ENCODE assay signal across 8 cellular contexts in the genomic region with DNA sequence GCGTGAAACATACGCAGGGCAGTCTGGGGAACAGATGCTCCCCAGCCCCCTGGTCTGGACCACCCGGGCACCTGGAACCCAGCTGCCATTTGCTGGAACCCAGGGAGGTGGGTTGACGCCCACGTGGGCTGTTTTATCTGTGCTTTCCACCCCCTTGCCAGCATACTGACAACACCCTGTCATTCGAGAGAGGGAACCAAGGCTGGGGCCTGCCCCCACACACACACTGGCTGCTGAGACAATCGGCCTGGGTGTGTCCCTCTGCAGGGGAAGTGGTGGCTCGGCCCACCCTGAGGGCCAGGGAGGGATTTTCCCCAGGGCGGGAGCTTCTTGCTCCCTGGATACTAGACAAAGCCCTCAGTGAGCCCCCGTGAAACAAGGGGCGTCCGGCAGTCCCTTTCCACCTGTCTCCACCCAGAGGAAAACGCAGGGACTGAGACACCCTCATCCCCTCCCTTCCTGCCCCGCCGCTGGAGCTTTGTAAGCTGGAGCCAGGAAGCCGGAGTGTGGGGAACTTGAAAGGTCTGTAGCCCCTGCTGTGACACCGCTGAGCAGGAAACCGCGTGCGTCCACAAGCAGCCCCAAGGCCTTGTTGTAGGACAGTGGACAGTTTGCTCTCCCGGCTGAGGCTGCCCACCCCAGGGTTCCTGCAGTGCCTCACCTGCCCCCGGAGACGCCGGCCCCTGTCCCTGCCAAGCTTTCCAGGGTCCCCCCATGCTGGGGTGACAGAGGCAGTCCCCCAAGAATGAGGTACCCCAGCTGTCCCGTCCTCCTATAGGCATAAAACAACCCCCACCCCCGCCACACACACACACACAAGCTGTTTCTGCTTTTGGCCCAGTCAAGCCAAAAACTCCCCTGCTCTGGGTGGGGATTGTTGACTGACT. TPM values are rescaled to one million over a fixed set of nuclear protein-coding genes. Genes with fewer than 3 reads are reported as not detected.
DNase-seq lines count a peak whose midpoint lies in the region; ATAC-seq, FAIRE-seq and TF ChIP-seq lines count a peak whose summit lies in the region.

No MANE protein-coding gene starts in this region.

- CTCF ChIA-PET in A673 (lab: Charles Lee) = interaction anchor here (1.2 to 1.7 kb wide), 2 partner anchors 43 to 45 kb away, joined by 9 to 12 read pairs; no protein-coding TSS in a partner anchor
- CTCF ChIA-PET in activated naive CD4-positive, alpha-beta T cell treated with anti-CD3 and anti-CD28 coated beads, Interleukin-2, amount 10 ng/mL, durations not matched to agents 7 days and 5 days (lab: Charles Lee) = interaction anchor here (1.0 to 2.2 kb wide), 4 partner anchors 45 to 258 kb away, joined by 4 to 16 read pairs (median 6); no protein-coding TSS in a partner anchor

- TF ChIP-seq CTCF in A673 (conservative IDR thresholded peaks at IDR 0.05; ENCODE audit: low read depth, low read length) = no peak
- TF ChIP-seq CTCF in kidney (IDR thresholded peaks at IDR 0.05; ENCODE audit: borderline replicate concordance, extremely low read depth, insufficient read depth) = no peak

- DNase-seq in A673 (ENCODE audit: low spot score) (peak; percentile 54), NOMO-1 treated with DMSO at 0.1 percent for 48 hours (lab: John Stamatoyannopoulos, UW; ENCODE audit: unreplicated experiment) (peak; percentile 81), kidney (peak; percentile 88)
- DNase-seq in activated naive CD4-positive, alpha-beta T cell treated with anti-CD3 and anti-CD28 coated beads, Interleukin-2, amount 10 ng/mL, durations not matched to agents 7 days and 5 days = peak; percentile 74
- peak; percentile 42 to 50 for DNase-seq in stimulated activated CD8-positive, alpha-beta memory T cell treated with anti-CD3 and anti-CD28 coated beads, Interleukin-7, amount 100 ng/mL, for 4 hours (ENCODE audit: low read depth in 2 of 2)

- H3K36me3 Mint-ChIP-seq in activated naive CD4-positive, alpha-beta T cell treated with anti-CD3 and anti-CD28 coated beads, Interleukin-2, amount 10 ng/mL, durations not matched to agents 7 days and 5 days = no peaks in the 10 kb centered on the region

- H3K27ac ChIP-seq in A673 (ENCODE audit: low read depth, low read length, poor library complexity, severe bottlenecking) (no peak overlapping the region), kidney (ENCODE audit: low read depth in 2 of 2, low read length in 2 of 2) (peak overlapping the region; percentile 34 to 55)

- H3K27me3 ChIP-seq in A673 (replicated peaks; ENCODE audit: insufficient read depth, low read depth, low read length, poor library complexity) = no peaks in the 10 kb centered on the region

- peaks cover 11% of the 10 kb centered on the region for H3K4me1 ChIP-seq in A673 (ENCODE audit: insufficient read depth, low read length, poor library complexity, severe bottlenecking)
- peaks cover 0 to 7% of the 10 kb centered on the region in 2 donors for H3K4me1 ChIP-seq in kidney (ENCODE audit: control insufficient read depth in 1 of 2, insufficient read depth in 1 of 2, low read depth in 1 of 2, low read length in 2 of 2)

- ATAC-seq in GM19468 (IDR thresholded peaks at IDR 0.05; ENCODE audit: extremely low read depth, unreplicated experiment) (peak; percentile 77), GM21390 (IDR thresholded peaks at IDR 0.05; ENCODE audit: unreplicated experiment) (no peak), GM19324 (IDR thresholded peaks at IDR 0.05; ENCODE audit: low FRiP score, unreplicated experiment) (no peak)

- peaks cover 34% of the 10 kb centered on the region for H3K4me1 Mint-ChIP-seq in activated naive CD4-positive, alpha-beta T cell treated with anti-CD3 and anti-CD28 coated beads, Interleukin-2, amount 10 ng/mL, durations not matched to agents 7 days and 5 days

- H3K27ac Mint-ChIP-seq in activated naive CD4-positive, alpha-beta T cell treated with anti-CD3 and anti-CD28 coated beads, Interleukin-2, amount 10 ng/mL, durations not matched to agents 7 days and 5 days = peak overlapping the region; percentile 87

- H3K27me3 Mint-ChIP-seq in activated naive CD4-positive, alpha-beta T cell treated with anti-CD3 and anti-CD28 coated beads, Interleukin-2, amount 10 ng/mL, durations not matched to agents 7 days and 5 days = peaks cover 26% of the 10 kb centered on the region

- H3K36me3 ChIP-seq in A673 (ENCODE audit: insufficient read depth, low read length, poor library complexity, severe bottlenecking) (no peaks in the 10 kb centered on the region), kidney (ENCODE audit: control insufficient read depth in 1 of 2, insufficient read depth in 2 of 2, low read length in 2 of 2) (no peaks in the 10 kb centered on the region)

- no peak overlapping the region for H3K9ac ChIP-seq in kidney (ENCODE audit: low read length in 2 of 2)

- POLR2A ChIA-PET in A673 (lab: Charles Lee; ENCODE audit: low non-redundant PET) = no interaction called here

- no peaks in the 10 kb centered on the region for H3K9me3 ChIP-seq in A673 (ENCODE audit: low read depth, low read length, poor library complexity, severe bottlenecking)
- no peaks in the 10 kb centered on the region for H3K9me3 ChIP-seq in kidney (ENCODE audit: control insufficient read depth in 1 of 2, low read length in 2 of 2)

- peak overlapping the region; percentile 64 for H3K4me3 Mint-ChIP-seq in activated naive CD4-positive, alpha-beta T cell treated with anti-CD3 and anti-CD28 coated beads, Interleukin-2, amount 10 ng/mL, durations not matched to agents 7 days and 5 days

- intact Hi-C loops in A673 (cut with micrococcal nuclease; ENCODE audit: unreplicated experiment) (loop anchor here (5.0 kb wide), 1 partner anchor 37 kb away; no protein-coding TSS in a partner anchor), kidney (cut with DNase I) (no loop called here)

- H3K9me3 Mint-ChIP-seq in activated naive CD4-positive, alpha-beta T cell treated with anti-CD3 and anti-CD28 coated beads, Interleukin-2, amount 10 ng/mL, durations not matched to agents 7 days and 5 days = no peaks in the 10 kb centered on the region

- H3K4me3 ChIP-seq in A673 (ENCODE audit: low read depth, low read length, poor library complexity, severe bottlenecking) (no peak overlapping the region), kidney (ENCODE audit: low read length in 2 of 2) (no peak overlapping the region)

- BruUV-seq in A673 (replicated peaks; lab: Mats Ljungman, UMichigan) = no TSS peak

- no peak for FAIRE-seq in kidney (lab: Jason Lieb, UNC)

RNA-seq across cellular contexts. Expression of a gene that starts 14.1 kb away (rescaled TPM):
- total RNA-seq in A673 (2021) (2.8 and 3.0 TPM in 2 replicates), kidney (34.0 TPM)
- polyA plus RNA-seq in kidney (ENCODE audit: insufficient read depth, low read depth, low replicate concordance) = 9.4 TPM

RNA-seq across cellular contexts. Expression of a gene that starts 51.0 kb away (rescaled TPM):
- total RNA-seq in A673 (2021) = not detected in 2 replicates
- 245 TPM for total RNA-seq in kidney
- polyA plus RNA-seq in kidney (ENCODE audit: insufficient read depth, low read depth, low replicate concordance) = 276 TPM

Comparison
In these comparisons a context has a peak if more than half of its experiments do, and no peak if none do; other contexts are left out.
1. RNA of a gene that starts 51.0 kb away (total RNA-seq): 245 TPM in kidney (single experiment); not detected in A673; every median in the first group is over 100 times any median in the second.
2. Peak in every context shown above with its lines, with median percentiles within 50 percentile points of each other: DNase-seq.